In the genomic region with DNA sequence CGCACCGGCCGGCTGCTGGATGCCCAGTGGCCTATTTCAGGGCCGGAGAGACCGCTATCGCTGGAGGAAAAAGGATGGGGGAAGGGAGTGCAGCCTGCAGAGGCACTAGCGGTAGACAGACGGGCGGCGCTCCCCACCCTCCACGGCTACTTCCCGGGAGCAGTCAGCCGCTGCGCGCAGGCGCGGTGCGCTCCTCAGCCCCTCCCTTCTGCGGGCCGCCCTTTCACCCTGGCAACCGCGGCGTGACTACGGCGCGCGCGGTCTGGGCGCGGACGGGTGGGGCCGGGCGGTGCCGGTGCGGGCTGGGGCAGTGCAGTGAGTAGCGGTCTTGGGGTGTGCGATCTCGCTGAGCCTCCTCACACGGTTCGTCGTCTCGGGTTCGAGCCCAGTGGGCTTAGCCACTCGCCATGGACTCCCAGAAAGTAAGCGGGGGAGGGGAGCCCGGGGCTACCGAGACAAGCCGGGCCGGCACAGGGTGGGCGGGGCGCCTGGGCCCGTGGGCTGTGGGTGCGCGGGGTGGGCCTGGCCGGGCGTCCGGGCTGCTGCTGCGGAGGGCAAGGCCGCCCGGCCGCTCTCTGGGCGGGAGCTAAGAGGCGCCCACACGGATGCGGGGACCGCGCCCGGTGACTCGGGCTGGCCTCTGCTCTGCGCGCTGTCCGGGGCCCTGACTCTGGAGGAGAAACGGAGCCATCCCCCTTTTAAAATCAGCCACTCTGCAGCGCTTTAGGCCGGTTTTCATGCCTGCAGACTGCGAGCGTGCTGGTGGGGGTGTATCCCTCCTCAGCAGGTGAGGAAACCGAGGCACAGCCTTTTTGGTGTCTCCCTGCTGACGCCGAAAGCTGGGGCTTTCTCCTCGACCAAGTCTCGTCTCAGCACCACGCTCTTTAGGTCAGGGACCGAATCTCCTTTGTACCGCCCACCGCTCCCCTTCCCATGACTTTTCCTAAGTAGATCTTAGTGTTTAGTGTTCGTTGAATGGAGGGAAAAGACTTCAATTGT, we compare ENCODE assay signal across 8 cellular contexts. TPM values are rescaled to one million over a fixed set of nuclear protein-coding genes. Genes with fewer than 3 reads are reported as not detected.
A peak's percentile ranks its signal among the peaks of the same experiment; 100 is the strongest.
DNase-seq lines count a peak whose midpoint lies in the region; ATAC-seq and TF ChIP-seq lines count a peak whose summit lies in the region.

Gene FSD1L, plus strand, starts transcription at position 221 of the 999 bp plus-strand sequence. Its CDS starts 187 bp downstream, at position 408.

- POLR2A ChIA-PET in CD8-positive, alpha-beta memory T cell (lab: Charles Lee), result no interaction called here
- POLR2A ChIA-PET in activated CD4-positive, alpha-beta memory T cell treated with anti-CD3 and anti-CD28 coated beads, Interleukin-2, amount 10 ng/mL, durations not matched to agents 7 days and 5 days (lab: Charles Lee), result no interaction called here

- peak within 1 kb of the TSS; percentile 66 for H3K4me3 ChIP-seq in CD8-positive, alpha-beta memory T cell (ENCODE audit: low read length)
- H3K4me3 ChIP-seq in ectodermal cell (ENCODE audit: insufficient read depth, low read depth, low read length) (peak within 1 kb of the TSS; percentile 83), lung (peak within 1 kb of the TSS; percentile 76)

- peak; percentile 59 to 82 (median 73) for DNase-seq in CD8-positive, alpha-beta memory T cell
- DNase-seq in NCI-H748 treated with DMSO at 0.1 percent for 48 hours (lab: John Stamatoyannopoulos, UW) (peak; percentile 84), lung (ENCODE audit: low spot score) (peak; percentile 93)
- DNase-seq in activated CD4-positive, alpha-beta memory T cell treated with anti-CD3 and anti-CD28 coated beads, Interleukin-2, amount 10 ng/mL, durations not matched to agents 7 days and 5 days, result peak; percentile 86
- DNase-seq in stimulated activated CD4-positive, alpha-beta T cell treated with anti-CD3 and anti-CD28 coated beads, TNF-alpha, amount 100 ng/mL, for 4 hours (ENCODE audit: low read depth in 3 of 3), result peak; percentile 68 to 74 (median 68)

- H3K36me3 ChIP-seq in CD8-positive, alpha-beta memory T cell (ENCODE audit: insufficient read depth, low read length), result no peaks in the 10 kb centered on the region
- no peaks in the 10 kb centered on the region for H3K36me3 ChIP-seq in ectodermal cell (ENCODE audit: control insufficient read depth, insufficient read depth, low read length)
- H3K36me3 ChIP-seq in lung (ENCODE audit: control insufficient read depth in 2 of 2, insufficient read depth in 2 of 2, low read length in 2 of 2), result no peaks in the 10 kb centered on the region

- H3K27me3 ChIP-seq in CD8-positive, alpha-beta memory T cell (ENCODE audit: insufficient read depth, low read length, poor library complexity, severe bottlenecking), result no peaks in the 10 kb centered on the region
- H3K27me3 ChIP-seq in ectodermal cell (ENCODE audit: control insufficient read depth, insufficient read depth, low read length, poor library complexity, severe bottlenecking) (no peaks in the 10 kb centered on the region), lung (ENCODE audit: control insufficient read depth, insufficient read depth) (no peaks in the 10 kb centered on the region)

- no peaks in the 10 kb centered on the region for H3K36me3 Mint-ChIP-seq in CD8-positive, alpha-beta memory T cell
- H3K36me3 Mint-ChIP-seq in activated CD4-positive, alpha-beta memory T cell treated with anti-CD3 and anti-CD28 coated beads, Interleukin-2, amount 10 ng/mL, durations not matched to agents 7 days and 5 days (ENCODE audit: low read depth), result no peaks in the 10 kb centered on the region

- H3K4me1 Mint-ChIP-seq in CD8-positive, alpha-beta memory T cell, result peaks cover 9 to 12% (median 10%) of the 10 kb centered on the region in 3 donors
- peaks cover 45% of the 10 kb centered on the region for H3K4me1 Mint-ChIP-seq in activated CD4-positive, alpha-beta memory T cell treated with anti-CD3 and anti-CD28 coated beads, Interleukin-2, amount 10 ng/mL, durations not matched to agents 7 days and 5 days

- peak within 1 kb of the TSS; percentile 72 to 94 (median 85) for H3K4me3 Mint-ChIP-seq in CD8-positive, alpha-beta memory T cell
- peak within 1 kb of the TSS; percentile 76 for H3K4me3 Mint-ChIP-seq in activated CD4-positive, alpha-beta memory T cell treated with anti-CD3 and anti-CD28 coated beads, Interleukin-2, amount 10 ng/mL, durations not matched to agents 7 days and 5 days

- no peaks in the 10 kb centered on the region for H3K9me3 Mint-ChIP-seq in CD8-positive, alpha-beta memory T cell
- no peaks in the 10 kb centered on the region for H3K9me3 Mint-ChIP-seq in activated CD4-positive, alpha-beta memory T cell treated with anti-CD3 and anti-CD28 coated beads, Interleukin-2, amount 10 ng/mL, durations not matched to agents 7 days and 5 days

- peak; percentile 23 for TF ChIP-seq CTCF in lung (IDR thresholded peaks at IDR 0.05; ENCODE audit: control extremely low read depth, extremely low read depth)

- 0 to 1% methylated on average over 87 of the region's 87 CpGs for WGBS in ectodermal cell, 2 experiments
- 1% methylated on average over 59 to 87 of the region's 87 CpGs for WGBS in lung, 2 donors

- H3K9me3 ChIP-seq in CD8-positive, alpha-beta memory T cell (ENCODE audit: low read length), result no peaks in the 10 kb centered on the region
- H3K9me3 ChIP-seq in ectodermal cell (ENCODE audit: control insufficient read depth, low read length), result no peaks in the 10 kb centered on the region
- no peaks in the 10 kb centered on the region for H3K9me3 ChIP-seq in lung (ENCODE audit: control insufficient read depth in 2 of 2, insufficient read depth in 1 of 2, low read length in 1 of 2)

- ATAC-seq in GM19452 (IDR thresholded peaks at IDR 0.05; ENCODE audit: unreplicated experiment) (peak; percentile 97), HG03571 (IDR thresholded peaks at IDR 0.05; ENCODE audit: unreplicated experiment) (peak; percentile 87), lung (ENCODE audit: insufficient read depth, low FRiP score) (peak; percentile 99)

- peaks cover 0 to 4% of the 10 kb centered on the region in 2 donors for H3K27me3 Mint-ChIP-seq in CD8-positive, alpha-beta memory T cell
- H3K27me3 Mint-ChIP-seq in activated CD4-positive, alpha-beta memory T cell treated with anti-CD3 and anti-CD28 coated beads, Interleukin-2, amount 10 ng/mL, durations not matched to agents 7 days and 5 days, result no peaks in the 10 kb centered on the region

- H3K4me1 ChIP-seq in CD8-positive, alpha-beta memory T cell (ENCODE audit: insufficient read depth, low read length), result peaks cover 3% of the 10 kb centered on the region
- H3K4me1 ChIP-seq in ectodermal cell (ENCODE audit: control insufficient read depth, insufficient read depth, low read length) (peaks cover 3% of the 10 kb centered on the region), lung (ENCODE audit: control insufficient read depth in 2 of 2, insufficient read depth in 2 of 2, low read length in 2 of 2) (no peaks in the 10 kb centered on the region)

- peak within 1 kb of the TSS; percentile 13 for H3K27ac ChIP-seq in CD8-positive, alpha-beta memory T cell (ENCODE audit: low read depth, low read length)
- H3K27ac ChIP-seq in ectodermal cell (ENCODE audit: insufficient read depth, low read depth, low read length, poor library complexity, severe bottlenecking), result peak within 1 kb of the TSS; percentile 94
- peak within 1 kb of the TSS; percentile 59 to 70 for H3K27ac ChIP-seq in lung (ENCODE audit: low read depth in 1 of 2, low read length in 1 of 2)

- peak within 1 kb of the TSS in 7 of 8 donors; percentile 25 to 78 (median 67) for H3K27ac Mint-ChIP-seq in CD8-positive, alpha-beta memory T cell
- H3K27ac Mint-ChIP-seq in activated CD4-positive, alpha-beta memory T cell treated with anti-CD3 and anti-CD28 coated beads, Interleukin-2, amount 10 ng/mL, durations not matched to agents 7 days and 5 days, result peak within 1 kb of the TSS; percentile 62

- CTCF ChIA-PET in CD8-positive, alpha-beta memory T cell (lab: Charles Lee), result interaction anchor here (0.7 to 1.2 kb wide), 2 partner anchors 9 to 1911 kb away, joined by 3 read pairs; no protein-coding TSS in a partner anchor
- CTCF ChIA-PET in activated CD4-positive, alpha-beta memory T cell treated with anti-CD3 and anti-CD28 coated beads, Interleukin-2, amount 10 ng/mL, durations not matched to agents 7 days and 5 days (lab: Charles Lee), result interaction anchor here (0.7 to 0.8 kb wide), 3 partner anchors 17 to 77 kb away, joined by 4 read pairs; no protein-coding TSS in a partner anchor

RNA-seq across cellular contexts. Expression of gene FSD1L, which starts in this region (rescaled TPM):
- total RNA-seq in CD8-positive, alpha-beta memory T cell, result 1 to 10 TPM; 3.8 to 4.3 TPM
- 0.53 TPM for polyA plus RNA-seq in CD8-positive, alpha-beta memory T cell
- 1 to 10 TPM; 7.8 to 8.5 TPM for total RNA-seq in activated CD4-positive, alpha-beta memory T cell treated with anti-CD3 and anti-CD28 coated beads, Interleukin-2, amount 10 ng/mL, durations not matched to agents 7 days and 5 days
- polyA plus RNA-seq in ectodermal cell (2013, experiment 1 of 4), result 10.4 TPM
- 13.2 TPM for polyA plus RNA-seq in ectodermal cell (2013, experiment 2 of 4)
- 7.8 TPM for polyA plus RNA-seq in ectodermal cell (2013, experiment 3 of 4)
- 10.2 TPM for polyA plus RNA-seq in ectodermal cell (2013, experiment 4 of 4)
- total RNA-seq in lung, result 10 to 100 TPM in 1 of 2 donors, 1 to 10 TPM in 1; 8.7 to 18.8 TPM
- polyA plus RNA-seq in lung, result 1 to 10 TPM; 2.5 to 2.8 TPM

Comparison
In these comparisons a context has a peak if more than half of its experiments do, and no peak if none do; other contexts are left out.
1. Peak in every context shown above with its lines: DNase-seq, ATAC-seq, H3K4me3 ChIP-seq and H3K27ac ChIP-seq.
2. H3K27ac ChIP-seq: peak in every context shown above with its lines; median percentile 94 in ectodermal cell; 64 in lung; 13 in CD8-positive, alpha-beta memory T cell.